13 cellular contexts compared by ENCODE assay signal in the genomic region with DNA sequence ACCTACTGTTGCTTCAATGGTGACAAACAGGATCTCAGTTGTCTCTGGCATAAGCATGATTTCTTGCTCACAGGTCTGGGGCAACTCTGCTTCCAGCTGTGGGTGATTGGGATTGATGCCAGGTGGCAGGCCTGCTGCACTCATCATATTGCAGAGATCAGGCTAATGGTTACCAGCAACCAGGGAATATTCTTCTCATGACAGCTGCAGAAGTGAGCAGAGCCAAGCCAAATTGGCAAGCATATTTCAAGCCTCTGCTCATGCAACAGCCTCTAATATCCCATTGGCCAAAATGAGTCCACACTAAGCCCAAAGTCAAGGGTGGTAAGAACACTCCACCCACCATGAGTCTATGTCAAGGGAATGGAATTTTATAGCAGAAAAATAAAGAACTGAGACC. TPM values are rescaled to one million over a fixed set of nuclear protein-coding genes. Genes with fewer than 3 reads are reported as not detected.
DNase-seq lines count a peak whose midpoint lies in the region; FAIRE-seq and TF ChIP-seq lines count a peak whose summit lies in the region.
"Had no signal": no experiment of that assay in that cellular context is flagged by ENCODE, and none has a peak within 500 bp of the region (broad histone marks: within the 10 kb centered on the region; RNA-seq: fewer than 3 reads in every experiment).

No MANE protein-coding gene starts in this region.

- H3K27me3 ChIP-seq in small intestine (ENCODE audit: control insufficient read depth in 2 of 2, insufficient read depth in 2 of 2, low read length in 2 of 2): no peaks in the 10 kb centered on the region

- DNase-seq in AG04449 (ENCODE audit: low read depth, low spot score): peak; percentile 98
- peak; percentile 94 for DNase-seq in T1000 (lab: John Stamatoyannopoulos, UW)
- peak; percentile 97 to 98 for DNase-seq in foreskin fibroblast
- DNase-seq in SIG-M5 treated with dmso at 0.1 percent for 504 hours (lab: John Stamatoyannopoulos, UW; ENCODE audit: unreplicated experiment): no peak
- DNase-seq in small intestine: no peak
- DNase-seq in NCI-H146 (lab: John Stamatoyannopoulos, UW): no peak
- no peak for DNase-seq in OCI-M1 (lab: John Stamatoyannopoulos, UW)
- DNase-seq: activated CD4-positive, alpha-beta T cell treated with anti-CD3 and anti-CD28 coated beads, Interleukin-2, amount 10 ng/mL, durations not matched to agents 7 days and 5 days; activated effector memory CD4-positive, alpha-beta T cell treated with anti-CD3 and anti-CD28 coated beads, Interleukin-2, amount 50 U/mL, for 16 hours; C1 segment of cervical spinal cord; MM.1S; NK-92 treated with Interleukin-12 subunit alpha and Interleukin-12 subunit beta, amount 100 ng/mL, for 24 hours had no signal

- H3K36me3 ChIP-seq in HEK293 (ENCODE audit: control insufficient read depth in 2 of 2, insufficient read depth in 1 of 2, low read length in 2 of 2): no peaks in the 10 kb centered on the region
- H3K36me3 ChIP-seq in small intestine (ENCODE audit: control insufficient read depth in 2 of 2, insufficient read depth in 2 of 2, low read length in 2 of 2): no peaks in the 10 kb centered on the region

- no peak overlapping the region for H3K27ac ChIP-seq in HEK293 (ENCODE audit: extremely low read depth, low read depth, low read length)
- no peak overlapping the region for H3K27ac ChIP-seq in small intestine (ENCODE audit: low read depth in 1 of 2, low read length in 1 of 2)

- POLR2A ChIA-PET in AG04449 (lab: Yijun Ruan, JAX) (interaction anchor here (0.9 to 2.2 kb wide), 2 partner anchors 11 to 34 kb away, joined by 3 to 14 read pairs; no protein-coding TSS in a partner anchor), HEK293 (lab: Yijun Ruan, JAX) (no interaction called here)

- no peaks in the 10 kb centered on the region for H3K4me1 ChIP-seq in HEK293 (ENCODE audit: control insufficient read depth, insufficient read depth, low read length)
- H3K4me1 ChIP-seq in small intestine (ENCODE audit: control insufficient read depth in 2 of 2, insufficient read depth in 1 of 2, low read depth in 1 of 2, low read length in 1 of 2): no peaks in the 10 kb centered on the region

- no peaks in the 10 kb centered on the region for H3K9me3 ChIP-seq in HEK293 (ENCODE audit: control insufficient read depth, insufficient read depth, low read depth, low read length)
- no peaks in the 10 kb centered on the region for H3K9me3 ChIP-seq in small intestine (ENCODE audit: control insufficient read depth, low read depth)

- H3K4me3 ChIP-seq in AG04449 (ENCODE audit: low read depth, low read length) (no peak overlapping the region), HEK293 (ENCODE audit: low read depth, low read length) (no peak overlapping the region), foreskin fibroblast (ENCODE audit: low read depth in 1 of 2, low read length in 2 of 2) (no peak overlapping the region), small intestine (ENCODE audit: low read depth in 1 of 2, low read length in 2 of 2) (no peak overlapping the region)

- CTCF ChIA-PET in AG04449 (lab: Yijun Ruan, JAX) (no interaction called here), HEK293 (lab: Yijun Ruan, JAX) (no interaction called here)

- TF ChIP-seq CTCF in AG04449 (IDR thresholded peaks at IDR 0.05; ENCODE audit: insufficient read depth, low read length, missing control alignments) (no peak), HEK293 (tag by site-specific recombination; IDR thresholded peaks at IDR 0.05) (no peak), foreskin fibroblast (IDR thresholded peaks at IDR 0.05; ENCODE audit: low read depth, low read length) (no peak)

- no peak for FAIRE-seq in small intestine (lab: Jason Lieb, UNC)

TF ChIP-seq in HEK293, 187 proteins besides CTCF, POLR2A, EP300 and RAD21:
- TF ChIP-seq ZNF266 (tag by site-specific recombination; IDR thresholded peaks at IDR 0.05; ENCODE audit: low read depth) (peak; percentile 55; the same call in 1 of the 2 replicates), ZNF148 (tag by site-specific recombination; IDR thresholded peaks at IDR 0.05; ENCODE audit: borderline replicate concordance) (no peak)

RNA-seq across cellular contexts. Expression of gene TBC1D19, which starts 26.7 kb away (rescaled TPM):
- 1 to 10 TPM in 2 of 3 donors, not detected in 1; 1.1 to 2.1 TPM for polyA plus RNA-seq in small intestine

Comparison
In these comparisons a context has a peak if more than half of its experiments do, and no peak if none do; other contexts are left out.
1. DNase-seq: peak in AG04449 (single experiment), T1000 (single experiment) and foreskin fibroblast (2 of 2); none in SIG-M5 treated with dmso at 0.1 percent for 504 hours (single experiment), small intestine (single experiment), NCI-H146 (single experiment) and OCI-M1 (single experiment).